ENCODE assay signal across 8 cellular contexts in the genomic region with DNA sequence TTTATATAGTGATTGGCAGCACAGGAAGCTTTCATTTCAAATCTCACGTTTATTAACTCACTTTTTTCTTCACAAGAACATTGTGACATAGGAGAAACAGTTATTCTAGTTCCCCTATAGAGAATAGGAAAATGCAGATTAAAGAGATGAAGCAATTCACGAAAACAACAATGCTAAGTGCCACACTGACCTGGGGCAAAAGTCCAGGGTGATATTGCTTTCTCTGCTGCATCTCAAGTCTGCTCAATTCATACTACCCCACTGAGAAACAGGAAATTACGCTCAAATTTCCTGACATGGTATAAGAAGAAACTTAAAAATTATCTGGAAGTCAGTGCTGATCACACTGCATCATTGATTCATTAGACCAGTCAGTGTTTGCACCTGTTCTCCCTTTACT.
"Had no signal": no experiment of that assay in that cellular context is flagged by ENCODE, and none has a peak within 500 bp of the region (broad histone marks: within the 10 kb centered on the region; RNA-seq: fewer than 3 reads in every experiment).

No MANE protein-coding gene starts in this region.

- ATAC-seq: GM12878 had no signal

- H3K4me3 ChIP-seq: GM12878 had no signal

- DNase-seq: GDM1, GF-D8 had no signal

- FAIRE-seq: G401.6, GM12878, GM12891, GM12892, GM18507, GM19239 had no signal
